5 cellular contexts compared by ENCODE assay signal in the genomic region with DNA sequence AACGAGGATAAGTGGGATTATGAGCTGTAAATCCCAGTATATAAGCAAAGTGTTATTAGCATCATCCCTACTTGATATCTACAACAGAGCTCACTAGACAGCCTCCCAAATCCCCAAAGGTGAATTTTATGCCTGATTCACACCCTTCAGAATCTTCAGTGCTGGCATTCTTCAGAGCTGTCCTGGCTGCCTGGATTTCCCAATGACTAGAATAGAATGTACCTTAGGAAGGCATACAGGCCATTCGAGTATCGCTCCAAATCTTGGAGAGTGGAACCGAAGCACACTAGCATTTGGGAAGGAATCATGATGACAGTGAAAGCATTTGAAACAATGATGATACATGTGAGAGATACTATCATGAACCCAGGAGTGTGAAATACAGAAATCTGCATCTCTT.
"Had no signal": no experiment of that assay in that cellular context is flagged by ENCODE, and none has a peak within 500 bp of the region (broad histone marks: within the 10 kb centered on the region; RNA-seq: fewer than 3 reads in every experiment).

No MANE protein-coding gene starts in this region.

- H3K4me3 Mint-ChIP-seq: H9 had no signal

- FAIRE-seq: HTR-8/SVneo had no signal

- H3K27ac Mint-ChIP-seq: H9 had no signal

- H3K9me3 Mint-ChIP-seq: H9 had no signal

- DNase-seq: GOT3, H9, HCEC 1CT, IMR-90 had no signal
